In the genomic region with DNA sequence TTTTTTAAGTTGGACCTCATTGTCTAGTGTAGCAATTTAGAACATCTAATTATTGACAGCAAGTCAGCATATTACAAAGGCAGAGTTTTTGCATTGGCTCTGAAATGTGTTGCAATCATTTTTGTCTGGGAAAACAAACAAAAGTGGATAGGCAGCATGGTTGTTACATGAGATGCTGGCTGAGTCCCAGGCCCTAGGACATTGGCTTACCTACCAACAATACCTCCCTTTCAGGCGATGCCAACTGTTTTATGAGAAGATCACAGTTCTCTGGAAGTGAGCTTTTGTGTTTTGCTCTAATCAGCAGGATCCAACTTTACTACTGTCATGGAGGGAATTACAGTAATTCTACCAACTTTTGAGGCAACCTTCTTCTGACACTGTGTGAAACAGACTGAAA, we compare ENCODE assay signal across 12 cellular contexts.
DNase-seq lines count a peak whose midpoint lies in the region; ATAC-seq, FAIRE-seq and TF ChIP-seq lines count a peak whose summit lies in the region.
"Had no signal": no experiment of that assay in that cellular context is flagged by ENCODE, and none has a peak within 500 bp of the region (broad histone marks: within the 10 kb centered on the region; RNA-seq: fewer than 3 reads in every experiment).

No MANE protein-coding gene starts in this region.

- H3K79me1 ChIP-seq in IMR-90 (ENCODE audit: low read depth in 1 of 2, low read length in 2 of 2), result no peaks in the 10 kb centered on the region

- no peak overlapping the region for H3K23ac ChIP-seq in IMR-90 (ENCODE audit: low read depth, low read length)

- peak; percentile 37 for ATAC-seq in IMR-90 (ENCODE audit: low read depth)
- ATAC-seq in PC-3, result no peak; the same call in 1 of the 2 replicates

- no peak overlapping the region for H3K4me2 ChIP-seq in IMR-90 (ENCODE audit: low read depth, low read length)
- peak overlapping the region; percentile 26; the same call in 1 of the 2 replicates for H3K4me2 ChIP-seq in PC-3 (ENCODE audit: low read length)

- no peak overlapping the region for H2BK5ac ChIP-seq in IMR-90 (ENCODE audit: low read depth, low read length, poor library complexity, severe bottlenecking)

- no peaks in the 10 kb centered on the region for H3K36me3 Mint-ChIP-seq in activated CD4-positive, alpha-beta T cell treated with anti-CD3 and anti-CD28 coated beads, Interleukin-2, amount 10 ng/mL, durations not matched to agents 24 days and 14 days (ENCODE audit: low read depth)

- H3K36me3 ChIP-seq in IMR-90 (ENCODE audit: control insufficient read depth, insufficient read depth, low read length) (no peaks in the 10 kb centered on the region), PC-3 (ENCODE audit: low read depth, low read length) (no peaks in the 10 kb centered on the region), brain microvascular endothelial cell (replicated peaks) (no peaks in the 10 kb centered on the region)

- no peaks in the 10 kb centered on the region for H3K4me1 Mint-ChIP-seq in activated CD4-positive, alpha-beta T cell treated with anti-CD3 and anti-CD28 coated beads, Interleukin-2, amount 10 ng/mL, durations not matched to agents 24 days and 14 days
- H3K4me1 Mint-ChIP-seq: activated B cell treated with CpG ODN at 0.5 μM for 24 hours had no signal

- H3K4me3 ChIP-seq in IMR-90 (ENCODE audit: insufficient read depth, low read depth, low read length) (no peak overlapping the region), PC-3 (ENCODE audit: low read length) (no peak overlapping the region), skin epidermis (no peak overlapping the region), brain microvascular endothelial cell (ENCODE audit: low read depth, low read length) (no peak overlapping the region)

- dilution Hi-C loops in IMR-90 (cut with HindIII; ENCODE audit: low sequenced_read_pairs, unreplicated experiment), result no loop called here

- no peaks in the 10 kb centered on the region for H3K9me2 ChIP-seq in PC-3 (replicated peaks; ENCODE audit: low read length)

- no peaks in the 10 kb centered on the region for H3K9me3 Mint-ChIP-seq in activated CD4-positive, alpha-beta T cell treated with anti-CD3 and anti-CD28 coated beads, Interleukin-2, amount 10 ng/mL, durations not matched to agents 24 days and 14 days
- H3K9me3 Mint-ChIP-seq: activated B cell treated with CpG ODN at 0.5 μM for 24 hours; activated naive CD4-positive, alpha-beta T cell treated with anti-CD3 and anti-CD28 coated beads for 36 hours had no signal

- H3K79me2 ChIP-seq in PC-3 (ENCODE audit: low read length), result no peaks in the 10 kb centered on the region

- TF ChIP-seq RAD21 in IMR-90 (IDR thresholded peaks at IDR 0.05; ENCODE audit: low read length), result no peak

- H2AK5ac ChIP-seq in IMR-90 (ENCODE audit: low read depth, low read length), result no peak overlapping the region

- no CpG with 5 or more reads among the region's 1 CpG for WGBS in IMR-90 (ENCODE audit: extremely low coverage in 2 of 2, insufficient read length in 1 of 2), 2 experiments

- intact Hi-C loops in IMR-90 (cut with micrococcal nuclease) (no loop called here), PC-3 (cut with micrococcal nuclease) (no loop called here)
- intact Hi-C loops in activated CD4-positive, alpha-beta T cell treated with anti-CD3 and anti-CD28 coated beads, Interleukin-2, amount 10 ng/mL, durations not matched to agents 24 days and 14 days (cut with micrococcal nuclease), result no loop called here

- BruUV-seq in IMR-90 (replicated peaks; lab: Mats Ljungman, UMichigan) (no TSS peak), PC-3 (replicated peaks; lab: Mats Ljungman, UMichigan) (no TSS peak)

- in situ Hi-C loops in IMR-90 (cut with MboI; ENCODE audit: low sequenced_read_pairs) (no loop called here), brain microvascular endothelial cell (cut with HindIII; ENCODE audit: low pct_ligation_motif_present, low sequenced_read_pairs) (no loop called here)

- H3K27me3 ChIP-seq in IMR-90 (ENCODE audit: control insufficient read depth, insufficient read depth, low read length) (peaks cover 2% of the 10 kb centered on the region), PC-3 (ENCODE audit: low read length) (no peaks in the 10 kb centered on the region), brain microvascular endothelial cell (replicated peaks) (no peaks in the 10 kb centered on the region)

- FAIRE-seq in H54 (lab: Jason Lieb, UNC), result no peak
- FAIRE-seq: kidney had no signal

- no peak overlapping the region for H3K4me3 Mint-ChIP-seq in activated CD4-positive, alpha-beta T cell treated with anti-CD3 and anti-CD28 coated beads, Interleukin-2, amount 10 ng/mL, durations not matched to agents 24 days and 14 days
- H3K4me3 Mint-ChIP-seq: activated B cell treated with CpG ODN at 0.5 μM for 24 hours; activated naive CD4-positive, alpha-beta T cell treated with anti-CD3 and anti-CD28 coated beads for 36 hours had no signal

- POLR2A ChIA-PET in IMR-90 (lab: Charles Lee; ENCODE audit: unreplicated experiment) (no interaction called here), PC-3 (lab: Charles Lee; ENCODE audit: unreplicated experiment) (no interaction called here)

- no peak overlapping the region for H2AK9ac ChIP-seq in IMR-90 (replicated peaks; ENCODE audit: low read depth, low read length, poor library complexity)

- no peak overlapping the region for H4K91ac ChIP-seq in IMR-90 (ENCODE audit: insufficient read depth, low read depth, low read length)

- H3K27ac ChIP-seq in IMR-90 (ENCODE audit: insufficient read depth, low read length) (no peak overlapping the region), PC-3 (ENCODE audit: low read length) (peak overlapping the region; percentile 73), skin epidermis (peak overlapping the region in 19 of 21 experiments; percentile 4 to 82 (median 66)), brain microvascular endothelial cell (no peak overlapping the region)

- H2AFZ ChIP-seq in IMR-90 (replicated peaks; ENCODE audit: low read length, poor library complexity) (no peak overlapping the region), PC-3 (ENCODE audit: low read length) (no peak overlapping the region)

- no peaks in the 10 kb centered on the region for H3K9me3 ChIP-seq in IMR-90 (ENCODE audit: control insufficient read depth, insufficient read depth, low read length)
- no peaks in the 10 kb centered on the region for H3K9me3 ChIP-seq in PC-3 (ENCODE audit: low read length)

- H3K27ac Mint-ChIP-seq in activated CD4-positive, alpha-beta T cell treated with anti-CD3 and anti-CD28 coated beads, Interleukin-2, amount 10 ng/mL, durations not matched to agents 24 days and 14 days, result no peak overlapping the region
- H3K27ac Mint-ChIP-seq: activated B cell treated with CpG ODN at 0.5 μM for 24 hours; activated naive CD4-positive, alpha-beta T cell treated with anti-CD3 and anti-CD28 coated beads for 36 hours had no signal

- CTCF ChIA-PET in IMR-90 (lab: Yijun Ruan, JAX), result no interaction called here
- CTCF ChIA-PET in PC-3 (lab: Charles Lee), result no interaction called here

- H2BK120ac ChIP-seq in IMR-90 (ENCODE audit: low read depth, low read length), result no peak overlapping the region

- H4K8ac ChIP-seq in IMR-90 (ENCODE audit: low read depth in 2 of 2, low read length in 2 of 2), result no peak overlapping the region

- no peak overlapping the region for H4K5ac ChIP-seq in IMR-90 (ENCODE audit: low read depth, low read length)

- H3K14ac ChIP-seq in IMR-90 (replicated peaks; ENCODE audit: low read depth, low read length), result no peak overlapping the region

- H3K4ac ChIP-seq in IMR-90 (ENCODE audit: low read depth, low read length), result no peak overlapping the region

- peaks cover 7% of the 10 kb centered on the region for H3K27me3 Mint-ChIP-seq in activated CD4-positive, alpha-beta T cell treated with anti-CD3 and anti-CD28 coated beads, Interleukin-2, amount 10 ng/mL, durations not matched to agents 24 days and 14 days

- H3F3A ChIP-seq in PC-3 (ENCODE audit: low read length, unreplicated experiment), result no peaks in the 10 kb centered on the region

- DNase-seq in IMR-90 (peak; percentile 42), PC-3 (peak; percentile 84), fibroblast of peridontal ligament (ENCODE audit: extremely low read depth) (peak; percentile 48), brain microvascular endothelial cell (no peak), H54 (ENCODE audit: insufficient read length, low spot score) (no peak), GF-D8 (lab: John Stamatoyannopoulos, UW) (no peak)
- DNase-seq in activated CD4-positive, alpha-beta T cell treated with anti-CD3 and anti-CD28 coated beads, Interleukin-2, amount 10 ng/mL, durations not matched to agents 24 days and 14 days, result no peak
- DNase-seq: activated B cell treated with CpG ODN at 0.5 μM for 24 hours; activated naive CD4-positive, alpha-beta T cell treated with anti-CD3 and anti-CD28 coated beads for 36 hours; kidney; NCI-H1417 had no signal

- H3K56ac ChIP-seq in IMR-90 (ENCODE audit: extremely low read depth, insufficient read depth, low read length), result no peak overlapping the region

- TF ChIP-seq CTCF in IMR-90 (conservative IDR thresholded peaks at IDR 0.05; ENCODE audit: low read depth, low read length), result no peak
- no peak for TF ChIP-seq CTCF in PC-3 (conservative IDR thresholded peaks at IDR 0.05; ENCODE audit: low read depth, low read length)
- TF ChIP-seq CTCF in brain microvascular endothelial cell (IDR thresholded peaks at IDR 0.05; ENCODE audit: low read depth, low read length, missing control alignments), result no peak

- H3K18ac ChIP-seq in IMR-90 (ENCODE audit: low read depth, low read length), result no peak overlapping the region

- H4K20me1 ChIP-seq in IMR-90 (ENCODE audit: insufficient read depth, low read length) (no peaks in the 10 kb centered on the region), PC-3 (ENCODE audit: low read length) (no peaks in the 10 kb centered on the region)

- H3K4me1 ChIP-seq in IMR-90 (ENCODE audit: control insufficient read depth, insufficient read depth, low read length), result peaks cover 9% of the 10 kb centered on the region
- peaks cover 19% of the 10 kb centered on the region for H3K4me1 ChIP-seq in PC-3 (ENCODE audit: insufficient read depth, low read length)

- no peak overlapping the region for H2BK15ac ChIP-seq in IMR-90 (ENCODE audit: low read depth, low read length)

- H3K9me1 ChIP-seq in IMR-90 (ENCODE audit: insufficient read depth, low read length), result no peaks in the 10 kb centered on the region

- H3K9ac ChIP-seq in IMR-90 (ENCODE audit: low read depth, low read length) (no peak overlapping the region), PC-3 (ENCODE audit: low read length) (no peak overlapping the region)

- H2BK20ac ChIP-seq in IMR-90 (ENCODE audit: low read depth, low read length), result no peak overlapping the region

- TF ChIP-seq POLR2A in IMR-90 (IDR thresholded peaks at IDR 0.05; ENCODE audit: low read depth, low read length) (no peak), H54 (IDR thresholded peaks at IDR 0.05; ENCODE audit: low read depth, low read length) (no peak)

TF ChIP-seq in IMR-90, 13 proteins besides CTCF, POLR2A, EP300 and RAD21:
- TF ChIP-seq CEBPB (IDR thresholded peaks at IDR 0.05; ENCODE audit: low read depth, low read length) (peak; percentile 71), MAFK (IDR thresholded peaks at IDR 0.05; ENCODE audit: low read depth, low read length) (no peak)

Comparison
In these comparisons a context has a peak if more than half of its experiments do, and no peak if none do; other contexts are left out.
1. DNase-seq: peak in IMR-90 (single experiment), PC-3 (single experiment) and fibroblast of peridontal ligament (single experiment); none in activated CD4-positive, alpha-beta T cell treated with anti-CD3 and anti-CD28 coated beads, Interleukin-2, amount 10 ng/mL, durations not matched to agents 24 days and 14 days (single experiment), brain microvascular endothelial cell (single experiment), H54 (single experiment) and GF-D8 (single experiment).
2. H3K27ac ChIP-seq: peak in PC-3 (single experiment) and skin epidermis (19 of 21); none in IMR-90 (single experiment) and brain microvascular endothelial cell (single experiment).